ENCODE assay signal across 18 cellular contexts in the genomic region with DNA sequence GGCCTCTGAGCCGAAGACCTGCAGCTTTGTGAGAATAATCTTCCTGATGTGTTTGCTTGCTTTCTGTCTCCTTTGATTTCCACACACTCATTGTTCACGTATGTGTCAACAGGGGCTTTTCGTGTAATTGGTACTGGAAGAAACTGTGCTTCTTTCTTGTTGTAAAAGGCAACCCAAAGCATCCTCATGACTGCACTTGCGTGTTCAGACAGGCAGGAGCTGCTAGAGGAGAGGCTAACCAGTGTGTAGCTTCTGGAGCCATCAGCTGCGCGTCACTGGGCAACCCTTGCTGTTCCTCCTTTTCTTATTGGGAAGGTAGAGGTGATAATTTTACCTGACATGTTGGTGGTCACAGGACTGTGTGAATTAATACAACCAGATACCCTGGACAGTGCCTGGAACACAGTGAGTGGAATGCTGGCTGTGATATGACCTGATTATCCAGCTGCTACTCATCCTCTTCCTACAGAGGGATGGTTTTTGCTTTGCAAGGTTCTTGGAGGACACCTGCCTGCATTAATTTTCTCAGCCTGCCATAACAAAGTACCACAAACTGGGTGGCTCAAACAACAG.
DNase-seq lines count a peak whose midpoint lies in the region; ATAC-seq and TF ChIP-seq lines count a peak whose summit lies in the region.
"Had no signal": no experiment of that assay in that cellular context is flagged by ENCODE, and none has a peak within 500 bp of the region (broad histone marks: within the 10 kb centered on the region; RNA-seq: fewer than 3 reads in every experiment).

No MANE protein-coding gene starts in this region.

- H3K4me3 ChIP-seq in RWPE2 (ENCODE audit: severe bottlenecking): no peak overlapping the region
- H3K4me3 ChIP-seq in endodermal cell (ENCODE audit: low read length): no peak overlapping the region
- H3K4me3 ChIP-seq: SJCRH30 had no signal

- H3K27me3 ChIP-seq in RWPE2 (ENCODE audit: insufficient read depth, poor library complexity, severe bottlenecking): no peaks in the 10 kb centered on the region
- no peaks in the 10 kb centered on the region for H3K27me3 ChIP-seq in endodermal cell (ENCODE audit: control insufficient read depth, insufficient read depth, low read length, poor library complexity, severe bottlenecking)

- H3K4me1 ChIP-seq in RWPE2 (ENCODE audit: insufficient read depth, poor library complexity, severe bottlenecking) (no peaks in the 10 kb centered on the region), endodermal cell (ENCODE audit: control insufficient read depth, insufficient read depth, low read length) (no peaks in the 10 kb centered on the region)
- H3K4me1 ChIP-seq: SJCRH30 had no signal

- no peaks in the 10 kb centered on the region for H3K4me1 Mint-ChIP-seq in endodermal cell
- H3K4me1 Mint-ChIP-seq: CD4-positive, CD25-positive, alpha-beta regulatory T cell had no signal

- in situ Hi-C loops in G401 (cut with HindIII; ENCODE audit: low sequenced_read_pairs): no loop called here

- H3K36me3 ChIP-seq in RWPE2 (ENCODE audit: low read depth) (no peaks in the 10 kb centered on the region), endodermal cell (ENCODE audit: control insufficient read depth, insufficient read depth, low read length) (no peaks in the 10 kb centered on the region)
- H3K36me3 ChIP-seq: SJCRH30 had no signal

- H3K9me3 Mint-ChIP-seq in endodermal cell: no peaks in the 10 kb centered on the region

- H3K27ac Mint-ChIP-seq in endodermal cell: no peak overlapping the region
- H3K27ac Mint-ChIP-seq: CD4-positive, CD25-positive, alpha-beta regulatory T cell had no signal

- no peak for TF ChIP-seq CTCF in RWPE2 (IDR thresholded peaks at IDR 0.05; ENCODE audit: poor library complexity, severe bottlenecking)
- peak; percentile 45 for TF ChIP-seq CTCF in endodermal cell (conservative IDR thresholded peaks at IDR 0.05)

- 84 to 97% methylated on average over 6 of the region's 6 CpGs for WGBS in endodermal cell (ENCODE audit: insufficient coverage in 1 of 2, insufficient read length in 1 of 2), 2 experiments

- H3K9me3 ChIP-seq in RWPE2 (ENCODE audit: severe bottlenecking): no peaks in the 10 kb centered on the region
- no peaks in the 10 kb centered on the region for H3K9me3 ChIP-seq in endodermal cell (ENCODE audit: control insufficient read depth, low read length)
- H3K9me3 ChIP-seq: SJCRH30 had no signal

- no peak overlapping the region for H3K27ac ChIP-seq in RWPE2 (ENCODE audit: poor library complexity, severe bottlenecking)
- no peak overlapping the region for H3K27ac ChIP-seq in endodermal cell (ENCODE audit: low read depth, low read length)
- H3K27ac ChIP-seq: SJCRH30 had no signal

- H3K36me3 Mint-ChIP-seq in endodermal cell (ENCODE audit: low read depth): no peaks in the 10 kb centered on the region
- H3K36me3 Mint-ChIP-seq: CD4-positive, CD25-positive, alpha-beta regulatory T cell had no signal

- no peak overlapping the region for H3K9ac ChIP-seq in endodermal cell (ENCODE audit: extremely low read depth, low read length, poor library complexity, severe bottlenecking)

- DNase-seq in G401 (ENCODE audit: low spot score) (peak; percentile 57), RWPE2 (ENCODE audit: low spot score) (no peak), endodermal cell (no peak), myocyte (ENCODE audit: low read depth) (peak; percentile 3), DMS 273 treated with DMSO at 0.1 percent for 48 hours (lab: John Stamatoyannopoulos, UW) (no peak), NCI-H510A treated with DMSO at 0.1 percent for 48 hours (lab: John Stamatoyannopoulos, UW) (no peak)
- no peak for DNase-seq in stimulated activated CD4-positive, alpha-beta T cell treated with anti-CD3 and anti-CD28 coated beads, Interleukin-15, amount 100 ng/mL, for 24 hours
- DNase-seq: CD4-positive, CD25-positive, alpha-beta regulatory T cell; DMS79; KG1; NCI-H1105; NCI-H146; NCI-H2029; NCI-H2171; NCI-H446; NCI-H69; SJCRH30 had no signal

- no peaks in the 10 kb centered on the region for H3K27me3 Mint-ChIP-seq in endodermal cell (ENCODE audit: insufficient read depth)
- H3K27me3 Mint-ChIP-seq: CD4-positive, CD25-positive, alpha-beta regulatory T cell had no signal

- H3K4me3 Mint-ChIP-seq in endodermal cell: no peak overlapping the region
- H3K4me3 Mint-ChIP-seq: CD4-positive, CD25-positive, alpha-beta regulatory T cell had no signal

- ATAC-seq in RWPE2 (ENCODE audit: low read depth): peak; percentile 58
- ATAC-seq: Panc1 had no signal

Comparison
In these comparisons a context has a peak if more than half of its experiments do, and no peak if none do; other contexts are left out.
1. DNase-seq: peak in G401 (single experiment) and myocyte (single experiment); none in RWPE2 (single experiment), endodermal cell (single experiment), DMS 273 treated with DMSO at 0.1 percent for 48 hours (single experiment), stimulated activated CD4-positive, alpha-beta T cell treated with anti-CD3 and anti-CD28 coated beads, Interleukin-15, amount 100 ng/mL, for 24 hours (single experiment) and NCI-H510A treated with DMSO at 0.1 percent for 48 hours (single experiment).